19 cellular contexts compared by ENCODE assay signal in genomic region chr3:122331886-122332285, GRCh38. TPM values are rescaled to one million over a fixed set of nuclear protein-coding genes. Genes with fewer than 3 reads are reported as not detected.
DNase-seq lines count a peak whose midpoint lies in the region; ATAC-seq and TF ChIP-seq lines count a peak whose summit lies in the region.
"Had no signal": no experiment of that assay in that cellular context is flagged by ENCODE, and none has a peak within 500 bp of the region (broad histone marks: within the 10 kb centered on the region; RNA-seq: fewer than 3 reads in every experiment).

No MANE protein-coding gene starts in this region.

- no peaks in the 10 kb centered on the region for H3K27me3 ChIP-seq in esophagus squamous epithelium
- H3K27me3 ChIP-seq: BLaER1 had no signal

- no peak for TF ChIP-seq POLR2A in esophagus squamous epithelium (IDR thresholded peaks at IDR 0.05)

- POLR2A ChIA-PET in WTC11 (lab: Charles Lee), result no interaction called here

- intact Hi-C loops in CD14-positive monocyte (cut with micrococcal nuclease) (no loop called here), esophagus squamous epithelium (cut with DNase I) (no loop called here)

- H3K27me3 Mint-ChIP-seq in CD14-positive monocyte (ENCODE audit: low read depth in 3 of 3) (peaks cover 0 to 2% (median 0%) of the 10 kb centered on the region in 3 donors), WTC11 (ENCODE audit: low read depth) (peaks cover 5% of the 10 kb centered on the region)

- peaks cover 0 to 43% (median 0%) of the 10 kb centered on the region in 3 donors for H3K4me1 ChIP-seq in esophagus squamous epithelium
- H3K4me1 ChIP-seq: BLaER1 had no signal

- peak overlapping the region in 3 of 4 donors; percentile 37 to 49 (median 46) for H3K27ac ChIP-seq in esophagus squamous epithelium
- H3K27ac ChIP-seq: BLaER1 had no signal

- peaks cover 0 to 76% (median 0%) of the 10 kb centered on the region in 3 donors for H3K36me3 ChIP-seq in esophagus squamous epithelium
- H3K36me3 ChIP-seq: BLaER1 had no signal

- CTCF ChIA-PET in WTC11 (lab: Charles Lee), result no interaction called here

- no peaks in the 10 kb centered on the region for H3K9me3 ChIP-seq in esophagus squamous epithelium
- H3K9me3 ChIP-seq: BLaER1 had no signal

- H3K4me3 Mint-ChIP-seq in CD14-positive monocyte, result no peak overlapping the region
- no peak overlapping the region for H3K4me3 Mint-ChIP-seq in WTC11
- H3K4me3 Mint-ChIP-seq: CD8-positive, alpha-beta T cell; HFFc6; IgD-negative memory B cell had no signal

- 74 to 76% methylated on average over 4 of the region's 4 CpGs for WGBS in esophagus squamous epithelium, 2 donors

- H3K27ac Mint-ChIP-seq in CD14-positive monocyte, result peak overlapping the region in 6 of 7 donors; percentile 1 to 38 (median 28)
- no peak overlapping the region for H3K27ac Mint-ChIP-seq in WTC11
- H3K27ac Mint-ChIP-seq: CD8-positive, alpha-beta T cell; HFFc6; IgD-negative memory B cell had no signal

- no peak overlapping the region for H3K4me3 ChIP-seq in esophagus squamous epithelium
- H3K4me3 ChIP-seq: BLaER1 had no signal

- H3K4me1 Mint-ChIP-seq in CD14-positive monocyte (peaks cover 53% of the 10 kb centered on the region), WTC11 (no peaks in the 10 kb centered on the region)
- H3K4me1 Mint-ChIP-seq: IgD-negative memory B cell had no signal

- no peak for TF ChIP-seq CTCF in CD14-positive monocyte (IDR thresholded peaks at IDR 0.05)
- no peak for TF ChIP-seq CTCF in WTC11 (IDR thresholded peaks at IDR 0.05)
- no peak for TF ChIP-seq CTCF in esophagus squamous epithelium (IDR thresholded peaks at IDR 0.05)

- ATAC-seq in WTC11 (no peak), GM21360 (IDR thresholded peaks at IDR 0.05; ENCODE audit: unreplicated experiment) (no peak)
- ATAC-seq: CD8-positive, alpha-beta T cell; HCT116; HepG2 had no signal

- H3K36me3 Mint-ChIP-seq in CD14-positive monocyte (peaks cover 57 to 74% of the 10 kb centered on the region in 2 donors), WTC11 (no peaks in the 10 kb centered on the region)
- H3K36me3 Mint-ChIP-seq: CD8-positive, alpha-beta T cell; IgD-negative memory B cell had no signal

- H3K9me3 Mint-ChIP-seq in CD14-positive monocyte (no peaks in the 10 kb centered on the region), WTC11 (no peaks in the 10 kb centered on the region)
- H3K9me3 Mint-ChIP-seq: CD8-positive, alpha-beta T cell; HFFc6; IgD-negative memory B cell had no signal

- DNase-seq in CD14-positive monocyte (ENCODE audit: low spot score) (no peak), WTC11 (ENCODE audit: low spot score) (peak; percentile 15), esophagus squamous epithelium (lab: John Stamatoyannopoulos, UW) (no peak), retina (peak; percentile 3), NOMO-1 treated with DMSO at 0.1 percent for 48 hours (lab: John Stamatoyannopoulos, UW; ENCODE audit: unreplicated experiment) (no peak)
- DNase-seq in activated CD8-positive, alpha-beta memory T cell treated with anti-CD3 and anti-CD28 coated beads for 24 hours, result no peak
- DNase-seq: 8988T; Calu3; CD8-positive, alpha-beta T cell; DMS79 treated with DMSO at 0.1 percent for 48 hours; GF-D8; GOT3; H7; HFFc6 had no signal

TF ChIP-seq in WTC11, 78 proteins besides CTCF, POLR2A, EP300 and RAD21:
- TF ChIP-seq AFF4 (CRISPR knock-in tag; IDR thresholded peaks at IDR 0.05; ENCODE audit: borderline replicate concordance), result no peak
- TF ChIP-seq SP1 (CRISPR knock-in tag; conservative IDR thresholded peaks at IDR 0.05), result no peak
- no peak for TF ChIP-seq CDX4 (CRISPR knock-in tag; IDR thresholded peaks at IDR 0.05; ENCODE audit: borderline replicate concordance)
- no peak for TF ChIP-seq MLX (CRISPR knock-in tag; IDR thresholded peaks at IDR 0.05)
- TF ChIP-seq OVOL2 (CRISPR knock-in tag; IDR thresholded peaks at IDR 0.05; ENCODE audit: borderline replicate concordance), result no peak
TF ChIP-seq in WTC11: peak in this region for 0.

RNA-seq across cellular contexts. Expression of gene CSTA, which starts 6.8 kb away (rescaled TPM):
- polyA plus RNA-seq in CD14-positive monocyte, result 100 to 1,000 TPM; 515 to 582 TPM
- total RNA-seq in WTC11 (2021) (not detected in 3 replicates), esophagus squamous epithelium (1,000 to 10,000 TPM; 1,851 to 3,432 (median 2,556) TPM)
- total RNA-seq: Calu3; CD8-positive, alpha-beta T cell; H7 had no signal
- polyA plus RNA-seq: IgD-negative memory B cell had no signal

RNA-seq across cellular contexts. Expression of gene MIX23, which starts 51.1 kb away (rescaled TPM):
- 1 to 10 TPM; 5.2 to 8.2 TPM for polyA plus RNA-seq in CD14-positive monocyte
- total RNA-seq in WTC11 (2021), result 78.0 to 81.7 TPM (median 80.9 TPM) in 3 replicates
- total RNA-seq in esophagus squamous epithelium, result 10 to 100 TPM; 11.8 to 30.6 (median 24.2) TPM

RNA-seq across cellular contexts. Expression of gene FAM162A, which starts 52.1 kb away (rescaled TPM):
- 10 to 100 TPM; 24.2 to 28.5 TPM for polyA plus RNA-seq in CD14-positive monocyte
- 83.9 to 141 TPM (median 128 TPM) in 3 replicates for total RNA-seq in WTC11 (2021)
- total RNA-seq in esophagus squamous epithelium, result 10 to 100 TPM; 48.0 to 74.5 (median 61.1) TPM

Comparison
In these comparisons a context has a peak if more than half of its experiments do, and no peak if none do; other contexts are left out.
1. DNase-seq: peak in WTC11 (single experiment) and retina (single experiment); none in CD14-positive monocyte (single experiment), esophagus squamous epithelium (single experiment), activated CD8-positive, alpha-beta memory T cell treated with anti-CD3 and anti-CD28 coated beads for 24 hours (single experiment) and NOMO-1 treated with DMSO at 0.1 percent for 48 hours (single experiment).
2. RNA of gene CSTA, which starts 6.8 kb away (total RNA-seq): 1,851 to 3,432 TPM in esophagus squamous epithelium; not detected in WTC11; every median in the first group is over 1,000 times any median in the second.